20 cellular contexts compared by ENCODE assay signal in the genomic region with DNA sequence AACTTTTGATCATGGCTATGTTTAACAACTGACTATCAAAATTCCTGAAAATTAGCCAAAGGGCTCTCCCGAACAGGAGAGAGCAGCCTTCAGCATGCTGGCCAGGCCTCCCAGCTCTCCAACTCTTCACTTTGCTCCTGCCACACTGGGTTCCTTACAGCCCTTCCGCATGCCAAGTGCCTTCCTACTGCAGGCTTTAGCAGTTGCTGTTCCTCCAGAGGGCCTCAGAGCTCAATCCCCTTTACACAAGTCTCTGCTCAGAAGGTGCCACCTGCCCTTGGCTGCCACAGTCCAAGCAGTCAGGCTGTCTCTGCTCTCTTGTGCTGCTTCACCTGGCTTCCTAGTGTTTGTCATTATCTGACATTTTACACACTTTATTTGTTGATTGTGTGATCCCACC.
DNase-seq lines count a peak whose midpoint lies in the region; ATAC-seq and TF ChIP-seq lines count a peak whose summit lies in the region.
"Had no signal": no experiment of that assay in that cellular context is flagged by ENCODE, and none has a peak within 500 bp of the region (broad histone marks: within the 10 kb centered on the region; RNA-seq: fewer than 3 reads in every experiment).

No MANE protein-coding gene starts in this region.

- no peaks in the 10 kb centered on the region for H3K9me3 Mint-ChIP-seq in endodermal cell

- no peaks in the 10 kb centered on the region for H3K9me3 ChIP-seq in endodermal cell (ENCODE audit: control insufficient read depth, low read length)
- H3K9me3 ChIP-seq in aorta (ENCODE audit: control insufficient read depth, low read length), result no peaks in the 10 kb centered on the region
- H3K9me3 ChIP-seq: HAP-1, SK-N-SH had no signal

- H3K27me3 Mint-ChIP-seq in endodermal cell (ENCODE audit: insufficient read depth), result no peaks in the 10 kb centered on the region

- no peak overlapping the region for H3K27ac Mint-ChIP-seq in endodermal cell

- H3K36me3 ChIP-seq in endodermal cell (ENCODE audit: control insufficient read depth, insufficient read depth, low read length) (no peaks in the 10 kb centered on the region), aorta (ENCODE audit: control insufficient read depth in 1 of 2, insufficient read depth in 2 of 2, low read length in 1 of 2) (no peaks in the 10 kb centered on the region)
- H3K36me3 ChIP-seq: HAP-1 had no signal

- no peak overlapping the region for H3K9ac ChIP-seq in endodermal cell (ENCODE audit: extremely low read depth, low read length, poor library complexity, severe bottlenecking)
- H3K9ac ChIP-seq: SK-N-SH had no signal

- 70 to 77% methylated on average over 1 to 2 of the region's 2 CpGs for WGBS in endodermal cell (ENCODE audit: insufficient coverage in 1 of 2, insufficient read length in 1 of 2), 2 experiments
- 28 to 49% methylated on average over 2 of the region's 2 CpGs for WGBS in aorta, 2 donors

- no peaks in the 10 kb centered on the region for H3K27me3 ChIP-seq in endodermal cell (ENCODE audit: control insufficient read depth, insufficient read depth, low read length, poor library complexity, severe bottlenecking)
- H3K27me3 ChIP-seq in aorta (ENCODE audit: control insufficient read depth in 1 of 2, insufficient read depth in 2 of 2, low read length in 1 of 2), result no peaks in the 10 kb centered on the region

- DNase-seq in NCI-H82 (lab: John Stamatoyannopoulos, UW) (peak; percentile 9), NCI-H82 treated with DMSO at 0.1 percent for 48 hours (lab: John Stamatoyannopoulos, UW; ENCODE audit: unreplicated experiment) (no peak), NCI-H146 treated with DMSO at 0.1 percent for 48 hours (lab: John Stamatoyannopoulos, UW; ENCODE audit: unreplicated experiment) (peak; percentile 63), endodermal cell (peak; percentile 50), LoVo (ENCODE audit: low spot score) (no peak), aorta (no peak), NCI-H1092 (lab: John Stamatoyannopoulos, UW) (no peak)
- DNase-seq: AML-193, Calu3, DMS79 treated with DMSO at 0.1 percent for 48 hours, GDM1, IMR-90, Kasumi-1, MV-4-11, NCI-H187 treated with DMSO at 0.1 percent for 48 hours, NCI-H524 treated with DMSO at 0.1 percent for 48 hours, SK-N-SH, T-helper 1 cell had no signal

- no peak overlapping the region for H3K27ac ChIP-seq in endodermal cell (ENCODE audit: low read depth, low read length)
- H3K27ac ChIP-seq in aorta (ENCODE audit: low read depth in 1 of 2, low read length in 2 of 2), result no peak overlapping the region

- peak; percentile 16 for TF ChIP-seq CTCF in endodermal cell (conservative IDR thresholded peaks at IDR 0.05)

- intact Hi-C loops in aorta (cut with DNase I), result no loop called here

- H3K36me3 Mint-ChIP-seq in endodermal cell (ENCODE audit: low read depth), result no peaks in the 10 kb centered on the region

- H3K4me1 ChIP-seq in endodermal cell (ENCODE audit: control insufficient read depth, insufficient read depth, low read length) (no peaks in the 10 kb centered on the region), aorta (ENCODE audit: control insufficient read depth in 1 of 2, insufficient read depth in 2 of 2, low read length in 2 of 2) (no peaks in the 10 kb centered on the region)
- H3K4me1 ChIP-seq: HAP-1 had no signal

- H3K4me1 Mint-ChIP-seq in endodermal cell, result no peaks in the 10 kb centered on the region

- H3K4me3 Mint-ChIP-seq in endodermal cell, result no peak overlapping the region

- ATAC-seq in aorta (ENCODE audit: low FRiP score), result no peak
- ATAC-seq in esophagus mucosa, result no peak

- H3K4me3 ChIP-seq in endodermal cell (ENCODE audit: low read length) (no peak overlapping the region), aorta (ENCODE audit: low read length in 2 of 2) (no peak overlapping the region)
- H3K4me3 ChIP-seq: HAP-1 had no signal

Comparison
In these comparisons a context has a peak if more than half of its experiments do, and no peak if none do; other contexts are left out.
1. DNase-seq: peak in NCI-H82 (single experiment), NCI-H146 treated with DMSO at 0.1 percent for 48 hours (single experiment) and endodermal cell (single experiment); none in NCI-H82 treated with DMSO at 0.1 percent for 48 hours (single experiment), LoVo (single experiment), aorta (0 of 2) and NCI-H1092 (single experiment).